ENCODE assay signal across 19 cellular contexts in the genomic region with DNA sequence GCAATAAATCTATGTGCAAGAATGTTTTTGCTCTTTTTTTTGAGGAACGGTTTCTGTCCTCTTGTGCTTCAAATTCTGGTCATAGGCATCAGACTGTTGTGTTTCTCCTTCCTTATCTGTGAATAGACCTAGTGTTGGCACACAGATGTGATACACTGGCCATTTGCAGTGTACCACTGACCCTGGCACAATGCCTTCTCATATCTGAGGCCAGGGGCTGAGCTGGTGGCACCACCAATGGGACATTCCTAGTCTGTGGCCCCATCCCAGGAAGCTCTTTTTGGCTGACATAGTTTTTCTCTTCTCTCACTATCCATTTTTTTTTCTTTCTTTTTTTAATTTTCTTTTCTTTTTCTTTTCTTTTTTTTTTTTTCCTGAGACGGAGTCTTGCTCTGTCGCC. TPM values are rescaled to one million over a fixed set of nuclear protein-coding genes. Genes with fewer than 3 reads are reported as not detected.
DNase-seq lines count a peak whose midpoint lies in the region; ATAC-seq and TF ChIP-seq lines count a peak whose summit lies in the region.
"Had no signal": no experiment of that assay in that cellular context is flagged by ENCODE, and none has a peak within 500 bp of the region (broad histone marks: within the 10 kb centered on the region; RNA-seq: fewer than 3 reads in every experiment).

No MANE protein-coding gene starts in this region.

- H3K9me3 Mint-ChIP-seq in effector memory CD8-positive, alpha-beta T cell, result peaks cover 6 to 9% of the 10 kb centered on the region in 2 donors
- peaks cover 8 to 15% of the 10 kb centered on the region in 2 donors for H3K9me3 Mint-ChIP-seq in activated naive CD4-positive, alpha-beta T cell treated with anti-CD3 and anti-CD28 coated beads, Interleukin-2, amount 50 U/mL, for 72 hours

- peaks cover 12 to 23% of the 10 kb centered on the region in 2 donors for H3K27me3 Mint-ChIP-seq in effector memory CD8-positive, alpha-beta T cell
- H3K27me3 Mint-ChIP-seq: B cell; CD4-positive, alpha-beta T cell had no signal

- intact Hi-C loops in dorsolateral prefrontal cortex (cut with DNase I) (no loop called here), cardiac septum (cut with DNase I) (no loop called here)

- TF ChIP-seq CTCF in dorsolateral prefrontal cortex (IDR thresholded peaks at IDR 0.05 in 54 of 56, conservative IDR thresholded peaks at IDR 0.05 in 2 of 56; ENCODE audit: low read depth in 1 of 56, partially characterized antibody in 56 of 56) (no peak), retinal pigment epithelial cell (conservative IDR thresholded peaks at IDR 0.05; ENCODE audit: low read depth, low read length) (peak; percentile 0)

- no peak for DNase-seq in dorsolateral prefrontal cortex
- DNase-seq in retinal pigment epithelial cell (ENCODE audit: low read depth), result no peak
- DNase-seq in GDM1 (lab: John Stamatoyannopoulos, UW), result no peak
- no peak for DNase-seq in effector memory CD8-positive, alpha-beta T cell
- DNase-seq in activated naive CD4-positive, alpha-beta T cell treated with anti-CD3 and anti-CD28 coated beads, Interleukin-2, amount 50 U/mL, for 72 hours (ENCODE audit: low spot score in 2 of 2), result no peak
- no peak for DNase-seq in cardiac septum (ENCODE audit: low spot score)
- DNase-seq: 8988T; ACHN; Caco-2; Calu3; CD4-positive, alpha-beta T cell; CD8-positive, alpha-beta T cell; DMS79 treated with DMSO at 0.1 percent for 48 hours had no signal

- H3K27me3 ChIP-seq in dorsolateral prefrontal cortex, result no peaks in the 10 kb centered on the region
- H3K27me3 ChIP-seq: BLaER1 treated with 17β-estradiol and CSF1 and Interleukin-3, amounts not matched to agents 10 nM and 100 nM had no signal

- peaks cover 5% of the 10 kb centered on the region for H3K36me3 Mint-ChIP-seq in effector memory CD8-positive, alpha-beta T cell (ENCODE audit: insufficient read depth)
- peaks cover 0 to 5% of the 10 kb centered on the region in 2 donors for H3K36me3 Mint-ChIP-seq in activated naive CD4-positive, alpha-beta T cell treated with anti-CD3 and anti-CD28 coated beads, Interleukin-2, amount 50 U/mL, for 72 hours
- H3K36me3 Mint-ChIP-seq: CD8-positive, alpha-beta T cell had no signal

- H3K4me3 Mint-ChIP-seq in effector memory CD8-positive, alpha-beta T cell, result no peak overlapping the region
- H3K4me3 Mint-ChIP-seq: B cell; CD4-positive, alpha-beta T cell; CD8-positive, alpha-beta T cell had no signal

- no peak overlapping the region for H3K27ac Mint-ChIP-seq in effector memory CD8-positive, alpha-beta T cell
- H3K27ac Mint-ChIP-seq in activated naive CD4-positive, alpha-beta T cell treated with anti-CD3 and anti-CD28 coated beads, Interleukin-2, amount 50 U/mL, for 72 hours, result no peak overlapping the region
- H3K27ac Mint-ChIP-seq: B cell; CD4-positive, alpha-beta T cell; CD8-positive, alpha-beta T cell had no signal

- H3K27ac ChIP-seq in angular gyrus (ENCODE audit: low read depth, low read length), result peak overlapping the region; percentile 13
- H3K27ac ChIP-seq in dorsolateral prefrontal cortex, result peak overlapping the region in 45 of 59 donors; percentile 9 to 83 (median 51)
- peak overlapping the region; percentile 63 for H3K27ac ChIP-seq in temporal lobe (ENCODE audit: low read depth, low read length)
- H3K27ac ChIP-seq: BLaER1 treated with 17β-estradiol and CSF1 and Interleukin-3, amounts not matched to agents 10 nM and 100 nM; C4-2B had no signal

- H3K4me1 Mint-ChIP-seq in effector memory CD8-positive, alpha-beta T cell (ENCODE audit: low read depth in 2 of 2), result no peaks in the 10 kb centered on the region
- H3K4me1 Mint-ChIP-seq: B cell had no signal

- no peak overlapping the region for H3K4me3 ChIP-seq in dorsolateral prefrontal cortex
- no peak overlapping the region for H3K4me3 ChIP-seq in retinal pigment epithelial cell (ENCODE audit: low read length)
- H3K4me3 ChIP-seq: BLaER1 treated with 17β-estradiol and CSF1 and Interleukin-3, amounts not matched to agents 10 nM and 100 nM; GM12878 had no signal

- no peak for ATAC-seq in effector memory CD8-positive, alpha-beta T cell (replicated peaks)
- ATAC-seq in activated naive CD4-positive, alpha-beta T cell treated with anti-CD3 and anti-CD28 coated beads, Interleukin-2, amount 50 U/mL, for 72 hours, result no peak
- ATAC-seq: CD8-positive, alpha-beta T cell; GM12878 had no signal

RNA-seq across cellular contexts. Expression of gene SH3GL3, which starts 40.4 kb away (rescaled TPM):
- total RNA-seq in dorsolateral prefrontal cortex (100 to 1,000 TPM in 36 of 120 experiments, 10 to 100 TPM in 84; 52.3 to 210 (median 91.0) TPM), temporal lobe (129 TPM), cardiac septum (not detected)
- total RNA-seq in activated naive CD4-positive, alpha-beta T cell treated with anti-CD3 and anti-CD28 coated beads, Interleukin-2, amount 50 U/mL, for 72 hours, result not detected
- total RNA-seq: B cell; Caco-2; CD4-positive, alpha-beta T cell; CD8-positive, alpha-beta T cell; GM12878 had no signal

Comparison
In these comparisons a context has a peak if more than half of its experiments do, and no peak if none do; other contexts are left out.
1. H3K27ac ChIP-seq: peak in every context shown above with its lines; median percentile 63 in temporal lobe; 51 in dorsolateral prefrontal cortex; 13 in angular gyrus.
2. RNA of gene SH3GL3, which starts 40.4 kb away (total RNA-seq): 129 TPM in temporal lobe (single experiment) and 52.3 to 210 TPM in dorsolateral prefrontal cortex; not detected in activated naive CD4-positive, alpha-beta T cell treated with anti-CD3 and anti-CD28 coated beads, Interleukin-2, amount 50 U/mL, for 72 hours and not detected in cardiac septum (single experiment); every median in the first group is over 10 times any median in the second.